8 cellular contexts compared by ENCODE assay signal in the genomic region with DNA sequence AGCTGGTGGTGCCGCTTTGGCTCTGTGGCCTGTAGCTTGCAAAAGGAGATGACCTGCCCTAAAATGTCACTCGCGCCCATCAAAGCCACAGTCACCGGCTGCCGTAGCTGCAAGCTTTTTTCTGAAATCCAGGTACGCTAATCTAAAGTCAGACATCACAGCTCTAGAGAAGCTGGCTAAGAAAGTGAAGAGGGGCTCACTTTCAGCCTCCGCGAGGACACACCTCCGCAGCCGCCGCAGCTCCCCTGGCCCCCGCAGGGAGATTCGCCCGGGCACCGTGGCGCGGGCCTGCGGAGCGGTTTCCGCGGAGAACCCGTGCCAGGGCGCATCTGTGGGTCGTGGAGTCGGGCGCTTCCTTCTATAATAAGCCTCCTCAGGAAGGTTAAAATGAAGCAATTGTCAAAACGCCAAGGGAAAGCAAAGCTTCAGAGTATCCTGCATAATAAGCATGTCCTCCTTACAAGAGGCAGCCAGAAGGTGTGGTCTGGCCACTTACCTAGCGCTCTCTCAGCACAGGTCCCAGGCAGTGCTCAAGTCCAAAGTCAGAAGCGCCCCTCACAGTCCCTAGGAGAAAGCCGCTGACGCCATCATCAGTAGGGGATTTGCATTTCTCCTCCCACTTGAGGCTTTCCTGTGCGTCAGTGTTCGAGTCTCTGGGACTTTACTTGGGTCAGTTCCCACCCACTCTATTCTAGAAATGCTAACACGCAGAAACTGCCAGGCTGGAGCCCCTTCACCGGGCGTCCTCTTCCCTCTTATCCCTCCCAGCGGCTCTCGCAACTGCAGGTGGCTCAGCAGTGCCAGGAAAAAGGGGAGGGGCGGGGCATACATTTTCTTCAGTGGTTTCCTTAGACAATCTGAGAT. TPM values are rescaled to one million over a fixed set of nuclear protein-coding genes. Genes with fewer than 3 reads are reported as not detected.
A peak's percentile ranks its signal among the peaks of the same experiment; 100 is the strongest.
DNase-seq lines count a peak whose midpoint lies in the region; ATAC-seq and TF ChIP-seq lines count a peak whose summit lies in the region.

A gene with protein sequence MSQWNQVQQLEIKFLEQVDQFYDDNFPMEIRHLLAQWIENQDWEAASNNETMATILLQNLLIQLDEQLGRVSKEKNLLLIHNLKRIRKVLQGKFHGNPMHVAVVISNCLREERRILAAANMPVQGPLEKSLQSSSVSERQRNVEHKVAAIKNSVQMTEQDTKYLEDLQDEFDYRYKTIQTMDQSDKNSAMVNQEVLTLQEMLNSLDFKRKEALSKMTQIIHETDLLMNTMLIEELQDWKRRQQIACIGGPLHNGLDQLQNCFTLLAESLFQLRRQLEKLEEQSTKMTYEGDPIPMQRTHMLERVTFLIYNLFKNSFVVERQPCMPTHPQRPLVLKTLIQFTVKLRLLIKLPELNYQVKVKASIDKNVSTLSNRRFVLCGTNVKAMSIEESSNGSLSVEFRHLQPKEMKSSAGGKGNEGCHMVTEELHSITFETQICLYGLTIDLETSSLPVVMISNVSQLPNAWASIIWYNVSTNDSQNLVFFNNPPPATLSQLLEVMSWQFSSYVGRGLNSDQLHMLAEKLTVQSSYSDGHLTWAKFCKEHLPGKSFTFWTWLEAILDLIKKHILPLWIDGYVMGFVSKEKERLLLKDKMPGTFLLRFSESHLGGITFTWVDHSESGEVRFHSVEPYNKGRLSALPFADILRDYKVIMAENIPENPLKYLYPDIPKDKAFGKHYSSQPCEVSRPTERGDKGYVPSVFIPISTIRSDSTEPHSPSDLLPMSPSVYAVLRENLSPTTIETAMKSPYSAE (minus strand): TSS at position 544 of the 864 bp plus-strand sequence. CDS start 2,791 bp downstream, outside the sequence.

- BruUV-seq in IMR-90 (replicated peaks; lab: Mats Ljungman, UMichigan) = no TSS peak

- no peak within 1 kb of the TSS for H3K18ac ChIP-seq in IMR-90 (ENCODE audit: low read depth, low read length)

- H3K14ac ChIP-seq in IMR-90 (replicated peaks; ENCODE audit: low read depth, low read length) = 0 out of 2 replicates have a peak within 1 kb of the TSS, but pooled peaks have one; percentile 34

- TF ChIP-seq POLR2A in IMR-90 (IDR thresholded peaks at IDR 0.05; ENCODE audit: low read depth, low read length) = no peak

- no peak within 1 kb of the TSS for H4K8ac ChIP-seq in IMR-90 (ENCODE audit: low read depth in 2 of 2, low read length in 2 of 2)

- no peaks in the 10 kb centered on the region for H3K9me3 Mint-ChIP-seq in chondrocyte (ENCODE audit: low read depth)

- POLR2A ChIA-PET in IMR-90 (lab: Charles Lee; ENCODE audit: unreplicated experiment) = no interaction called here

- peak within 1 kb of the TSS; percentile 17; the same call in 1 of the 2 replicates for H3K4ac ChIP-seq in IMR-90 (ENCODE audit: low read depth, low read length)

- TF ChIP-seq RAD21 in IMR-90 (IDR thresholded peaks at IDR 0.05; ENCODE audit: low read length) = no peak

- H2BK20ac ChIP-seq in IMR-90 (ENCODE audit: low read depth, low read length) = no peak within 1 kb of the TSS

- peak within 1 kb of the TSS; percentile 51 for H3K4me2 ChIP-seq in IMR-90 (ENCODE audit: low read depth, low read length)

- H3K4me1 Mint-ChIP-seq in chondrocyte (ENCODE audit: low read depth) = peaks cover 45% of the 10 kb centered on the region

- 16% methylated on average over 17 of the region's 39 CpGs; no CpG with 5 or more reads in 1 of the 2 experiments for WGBS in IMR-90 (ENCODE audit: extremely low coverage in 2 of 2, insufficient read length in 1 of 2), 2 experiments

- peaks cover 8% of the 10 kb centered on the region for H3K36me3 Mint-ChIP-seq in chondrocyte (ENCODE audit: low read depth)

- dilution Hi-C loops in IMR-90 (cut with HindIII; ENCODE audit: low sequenced_read_pairs, unreplicated experiment) = no loop called here

- peak within 1 kb of the TSS; percentile 41 for H3K4me3 ChIP-seq in IMR-90 (ENCODE audit: insufficient read depth, low read depth, low read length)
- peak within 1 kb of the TSS; percentile 68 for H3K4me3 ChIP-seq in lower lobe of right lung

- CTCF ChIA-PET in IMR-90 (lab: Yijun Ruan, JAX) = interaction anchor here (1.1 kb wide), 1 partner anchor 99 kb away, joined by 4 read pairs; no protein-coding TSS in a partner anchor

- no peaks in the 10 kb centered on the region for H3K27me3 Mint-ChIP-seq in chondrocyte (ENCODE audit: low read depth)

- TF ChIP-seq CTCF in IMR-90 (conservative IDR thresholded peaks at IDR 0.05; ENCODE audit: low read depth, low read length) (no peak), chondrocyte (IDR thresholded peaks at IDR 0.05) (no peak), lower lobe of right lung (IDR thresholded peaks at IDR 0.05) (no peak)

- peak within 1 kb of the TSS; percentile 8; the same call in 1 of the 2 replicates for H3K23ac ChIP-seq in IMR-90 (ENCODE audit: low read depth, low read length)

- H3K4me1 ChIP-seq in IMR-90 (ENCODE audit: control insufficient read depth, insufficient read depth, low read length) (no peaks in the 10 kb centered on the region), lower lobe of right lung (peaks cover 16% of the 10 kb centered on the region)

- H3K9me3 ChIP-seq in IMR-90 (ENCODE audit: control insufficient read depth, insufficient read depth, low read length) = no peaks in the 10 kb centered on the region
- no peaks in the 10 kb centered on the region for H3K9me3 ChIP-seq in lower lobe of right lung

- 0 out of 2 replicates have a peak within 1 kb of the TSS, but pooled peaks have one; percentile 39 for H2AK5ac ChIP-seq in IMR-90 (ENCODE audit: low read depth, low read length)

- no peak within 1 kb of the TSS for H3K27ac ChIP-seq in IMR-90 (ENCODE audit: insufficient read depth, low read length)
- H3K27ac ChIP-seq in lower lobe of right lung = peak within 1 kb of the TSS; percentile 76

- no peak within 1 kb of the TSS for H3K56ac ChIP-seq in IMR-90 (ENCODE audit: extremely low read depth, insufficient read depth, low read length)

- no peak within 1 kb of the TSS for H2BK5ac ChIP-seq in IMR-90 (ENCODE audit: low read depth, low read length, poor library complexity, severe bottlenecking)

- H3K36me3 ChIP-seq in IMR-90 (ENCODE audit: control insufficient read depth, insufficient read depth, low read length) = no peaks in the 10 kb centered on the region
- peaks cover 4% of the 10 kb centered on the region for H3K36me3 ChIP-seq in lower lobe of right lung

- no peak within 1 kb of the TSS for H2BK120ac ChIP-seq in IMR-90 (ENCODE audit: low read depth, low read length)

- H2BK15ac ChIP-seq in IMR-90 (ENCODE audit: low read depth, low read length) = no peak within 1 kb of the TSS

- H2AFZ ChIP-seq in IMR-90 (replicated peaks; ENCODE audit: low read length, poor library complexity) = peak within 1 kb of the TSS; percentile 90

- H2AK9ac ChIP-seq in IMR-90 (replicated peaks; ENCODE audit: low read depth, low read length, poor library complexity) = no peak within 1 kb of the TSS

- H3K27me3 ChIP-seq in IMR-90 (ENCODE audit: control insufficient read depth, insufficient read depth, low read length) = peaks cover 1% of the 10 kb centered on the region; the same call in 1 of the 2 replicates
- H3K27me3 ChIP-seq in lower lobe of right lung (ENCODE audit: low read depth) = no peaks in the 10 kb centered on the region

- peak within 1 kb of the TSS; percentile 80 for H3K4me3 Mint-ChIP-seq in chondrocyte (ENCODE audit: unreplicated experiment)

- H3K9me1 ChIP-seq in IMR-90 (ENCODE audit: insufficient read depth, low read length) = peaks cover 2% of the 10 kb centered on the region; the same call in 1 of the 2 replicates

- in situ Hi-C loops in Caki2 (cut with HindIII; ENCODE audit: low pct_unique_long_range_greater_than_20kb, low sequenced_read_pairs) = loop anchor here (25.0 kb wide), 1 partner anchor 113 kb away; no protein-coding TSS in a partner anchor
- in situ Hi-C loops in IMR-90 (cut with MboI; ENCODE audit: low sequenced_read_pairs) = loop anchor here (5.0 kb wide), 1 partner anchor 98 kb away; no protein-coding TSS in a partner anchor

- H4K20me1 ChIP-seq in IMR-90 (ENCODE audit: insufficient read depth, low read length) = no peaks in the 10 kb centered on the region

- DNase-seq in Caki2 (ENCODE audit: low read depth) = peak; percentile 58
- peak; percentile 47 for DNase-seq in IMR-90
- DNase-seq in activated CD4-positive, CD25-positive, alpha-beta regulatory T cell treated with anti-CD3 and anti-CD28 coated beads, Interleukin-2, amount 50 U/mL, for 72 hours = peak; percentile 66
- DNase-seq in chondrocyte (ENCODE audit: low spot score) = no peak
- peak; percentile 59 for DNase-seq in lower lobe of right lung
- DNase-seq in stimulated activated CD8-positive, alpha-beta memory T cell treated with anti-CD3 and anti-CD28 coated beads, Interleukin-12 subunit alpha, Interleukin-12 subunit beta, amount 100 ng/mL, for 24 hours (ENCODE audit: extremely low read depth) = peak; percentile 52
- no peak for DNase-seq in middle frontal gyrus (ENCODE audit: extremely low spot score, low spot score)

- peak; percentile 79 for ATAC-seq in GM21390 (IDR thresholded peaks at IDR 0.05; ENCODE audit: unreplicated experiment)
- peak; percentile 48 for ATAC-seq in IMR-90 (ENCODE audit: low read depth)
- peak; percentile 91 to 92 for ATAC-seq in lower lobe of right lung

- H3K9ac ChIP-seq in IMR-90 (ENCODE audit: low read depth, low read length) = no peak within 1 kb of the TSS

- no peak within 1 kb of the TSS for H4K5ac ChIP-seq in IMR-90 (ENCODE audit: low read depth, low read length)

- H4K91ac ChIP-seq in IMR-90 (ENCODE audit: insufficient read depth, low read depth, low read length) = no peak within 1 kb of the TSS

- H3K27ac Mint-ChIP-seq in chondrocyte (ENCODE audit: unreplicated experiment) = peak within 1 kb of the TSS; percentile 51

- intact Hi-C loops in IMR-90 (cut with micrococcal nuclease) (no loop called here), lower lobe of right lung (cut with DNase I) (no loop called here)

- no peaks in the 10 kb centered on the region for H3K79me1 ChIP-seq in IMR-90 (ENCODE audit: low read depth in 1 of 2, low read length in 2 of 2)

TF ChIP-seq in IMR-90, 13 proteins besides CTCF, POLR2A, EP300 and RAD21 (continues in another document):
- TF ChIP-seq MAFK (IDR thresholded peaks at IDR 0.05; ENCODE audit: low read depth, low read length) (no peak), FOS (IDR thresholded peaks at IDR 0.05; ENCODE audit: low read depth, low read length) (no peak), CEBPB (IDR thresholded peaks at IDR 0.05; ENCODE audit: low read depth, low read length) (no peak), MXI1 (IDR thresholded peaks at IDR 0.05; ENCODE audit: borderline replicate concordance, low read depth, low read length) (no peak), RCOR1 (IDR thresholded peaks at IDR 0.05; ENCODE audit: insufficient replicate concordance, low read length) (no peak)

RNA-seq across cellular contexts. Expression of the gene that starts here (rescaled TPM):
- total RNA-seq in Caki2 (2014; rRNA removed; shearing (Covaris generic); ENCODE audit: low replicate concordance) = 11.1 and 15.2 TPM in 2 replicates
- total RNA-seq in IMR-90 (2012; rRNA removed) (0.28 and 0.36 TPM in 2 replicates), chondrocyte (1.3 to 12.4 TPM (median 11.5 TPM) in 3 replicates), lower lobe of right lung (5.8 TPM)
- 0.47 and 0.48 TPM in 2 replicates for polyA plus RNA-seq in IMR-90 (2012; rRNA removed)
- 0.07 and 0.08 TPM in 2 replicates for polyA plus RNA-seq in IMR-90 (2012; cell fraction: cytosol; rRNA removed)
- polyA plus RNA-seq in IMR-90 (2012; cell fraction: nucleus; rRNA removed; ENCODE audit: low replicate concordance) = 0.27 and 3.1 TPM in 2 replicates

Comparison
In these comparisons a context has a peak if more than half of its experiments do, and no peak if none do; other contexts are left out.
1. DNase-seq: peak in Caki2 (single experiment), IMR-90 (single experiment), activated CD4-positive, CD25-positive, alpha-beta regulatory T cell treated with anti-CD3 and anti-CD28 coated beads, Interleukin-2, amount 50 U/mL, for 72 hours (single experiment), lower lobe of right lung (single experiment) and stimulated activated CD8-positive, alpha-beta memory T cell treated with anti-CD3 and anti-CD28 coated beads, Interleukin-12 subunit alpha, Interleukin-12 subunit beta, amount 100 ng/mL, for 24 hours (single experiment); none in chondrocyte (single experiment) and middle frontal gyrus (single experiment).
2. Peak in every context shown above with its lines, with median percentiles within 50 percentile points of each other: ATAC-seq.